1 cellular context compared by ENCODE assay signal in the genomic region with DNA sequence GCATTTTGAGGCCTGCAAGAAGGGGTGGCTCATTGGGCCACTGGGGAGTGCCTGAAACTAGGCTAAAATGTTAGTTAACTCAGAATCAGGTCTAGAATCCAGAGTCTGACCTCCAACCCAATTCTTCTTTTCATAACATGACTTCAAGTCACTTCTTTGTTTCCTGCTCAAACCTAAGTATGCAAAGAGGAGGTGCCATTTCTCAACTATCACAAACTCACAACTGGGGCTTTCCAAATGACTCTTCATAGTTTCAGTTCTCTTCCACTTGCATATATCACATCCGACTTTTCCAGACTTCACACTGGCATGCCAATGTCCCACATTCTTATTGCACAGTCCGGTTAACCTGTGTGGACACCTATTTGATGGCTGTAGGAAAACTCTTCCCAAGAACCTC.
TF ChIP-seq lines count a peak whose summit lies in the region.

No MANE protein-coding gene starts in this region.

TF ChIP-seq in GM23338, 12 proteins besides CTCF, POLR2A, EP300 and RAD21 (continued from another document):
- TF ChIP-seq, protein P1, sequence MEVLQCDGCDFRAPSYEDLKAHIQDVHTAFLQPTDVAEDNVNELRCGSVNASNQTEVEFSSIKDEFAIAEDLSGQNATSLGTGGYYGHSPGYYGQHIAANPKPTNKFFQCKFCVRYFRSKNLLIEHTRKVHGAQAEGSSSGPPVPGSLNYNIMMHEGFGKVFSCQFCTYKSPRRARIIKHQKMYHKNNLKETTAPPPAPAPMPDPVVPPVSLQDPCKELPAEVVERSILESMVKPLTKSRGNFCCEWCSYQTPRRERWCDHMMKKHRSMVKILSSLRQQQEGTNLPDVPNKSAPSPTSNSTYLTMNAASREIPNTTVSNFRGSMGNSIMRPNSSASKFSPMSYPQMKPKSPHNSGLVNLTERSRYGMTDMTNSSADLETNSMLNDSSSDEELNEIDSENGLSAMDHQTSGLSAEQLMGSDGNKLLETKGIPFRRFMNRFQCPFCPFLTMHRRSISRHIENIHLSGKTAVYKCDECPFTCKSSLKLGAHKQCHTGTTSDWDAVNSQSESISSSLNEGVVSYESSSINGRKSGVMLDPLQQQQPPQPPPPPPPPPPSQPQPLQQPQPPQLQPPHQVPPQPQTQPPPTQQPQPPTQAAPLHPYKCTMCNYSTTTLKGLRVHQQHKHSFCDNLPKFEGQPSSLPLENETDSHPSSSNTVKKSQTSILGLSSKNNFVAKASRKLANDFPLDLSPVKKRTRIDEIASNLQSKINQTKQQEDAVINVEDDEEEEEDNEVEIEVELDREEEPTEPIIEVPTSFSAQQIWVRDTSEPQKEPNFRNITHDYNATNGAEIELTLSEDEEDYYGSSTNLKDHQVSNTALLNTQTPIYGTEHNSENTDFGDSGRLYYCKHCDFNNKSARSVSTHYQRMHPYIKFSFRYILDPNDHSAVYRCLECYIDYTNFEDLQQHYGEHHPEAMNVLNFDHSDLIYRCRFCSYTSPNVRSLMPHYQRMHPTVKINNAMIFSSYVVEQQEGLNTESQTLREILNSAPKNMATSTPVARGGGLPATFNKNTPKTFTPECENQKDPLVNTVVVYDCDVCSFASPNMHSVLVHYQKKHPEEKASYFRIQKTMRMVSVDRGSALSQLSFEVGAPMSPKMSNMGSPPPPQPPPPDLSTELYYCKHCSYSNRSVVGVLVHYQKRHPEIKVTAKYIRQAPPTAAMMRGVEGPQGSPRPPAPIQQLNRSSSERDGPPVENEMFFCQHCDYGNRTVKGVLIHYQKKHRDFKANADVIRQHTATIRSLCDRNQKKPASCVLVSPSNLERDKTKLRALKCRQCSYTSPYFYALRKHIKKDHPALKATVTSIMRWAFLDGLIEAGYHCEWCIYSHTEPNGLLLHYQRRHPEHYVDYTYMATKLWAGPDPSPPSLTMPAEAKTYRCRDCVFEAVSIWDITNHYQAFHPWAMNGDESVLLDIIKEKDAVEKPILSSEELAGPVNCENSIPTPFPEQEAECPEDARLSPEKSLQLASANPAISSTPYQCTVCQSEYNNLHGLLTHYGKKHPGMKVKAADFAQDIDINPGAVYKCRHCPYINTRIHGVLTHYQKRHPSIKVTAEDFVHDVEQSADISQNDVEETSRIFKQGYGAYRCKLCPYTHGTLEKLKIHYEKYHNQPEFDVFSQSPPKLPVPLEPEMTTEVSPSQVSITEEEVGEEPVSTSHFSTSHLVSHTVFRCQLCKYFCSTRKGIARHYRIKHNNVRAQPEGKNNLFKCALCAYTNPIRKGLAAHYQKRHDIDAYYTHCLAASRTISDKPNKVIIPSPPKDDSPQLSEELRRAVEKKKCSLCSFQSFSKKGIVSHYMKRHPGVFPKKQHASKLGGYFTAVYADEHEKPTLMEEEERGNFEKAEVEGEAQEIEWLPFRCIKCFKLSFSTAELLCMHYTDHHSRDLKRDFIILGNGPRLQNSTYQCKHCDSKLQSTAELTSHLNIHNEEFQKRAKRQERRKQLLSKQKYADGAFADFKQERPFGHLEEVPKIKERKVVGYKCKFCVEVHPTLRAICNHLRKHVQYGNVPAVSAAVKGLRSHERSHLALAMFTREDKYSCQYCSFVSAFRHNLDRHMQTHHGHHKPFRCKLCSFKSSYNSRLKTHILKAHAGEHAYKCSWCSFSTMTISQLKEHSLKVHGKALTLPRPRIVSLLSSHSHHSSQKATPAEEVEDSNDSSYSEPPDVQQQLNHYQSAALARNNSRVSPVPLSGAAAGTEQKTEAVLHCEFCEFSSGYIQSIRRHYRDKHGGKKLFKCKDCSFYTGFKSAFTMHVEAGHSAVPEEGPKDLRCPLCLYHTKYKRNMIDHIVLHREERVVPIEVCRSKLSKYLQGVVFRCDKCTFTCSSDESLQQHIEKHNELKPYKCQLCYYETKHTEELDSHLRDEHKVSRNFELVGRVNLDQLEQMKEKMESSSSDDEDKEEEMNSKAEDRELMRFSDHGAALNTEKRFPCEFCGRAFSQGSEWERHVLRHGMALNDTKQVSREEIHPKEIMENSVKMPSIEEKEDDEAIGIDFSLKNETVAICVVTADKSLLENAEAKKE (CRISPR knock-in tag; IDR thresholded peaks at IDR 0.05) = no peak
- TF ChIP-seq EZH2phosphoT487 (IDR thresholded peaks at IDR 0.05; ENCODE audit: unreplicated experiment) = no peak
- TF ChIP-seq NANOG (IDR thresholded peaks at IDR 0.05; ENCODE audit: borderline replicate concordance) = no peak
- TF ChIP-seq REST (IDR thresholded peaks at IDR 0.05; ENCODE audit: unreplicated experiment) = no peak
- no peak for TF ChIP-seq CREB1 (CRISPR knock-in tag; IDR thresholded peaks at IDR 0.05; ENCODE audit: low read depth)
- TF ChIP-seq ZNF331 (CRISPR knock-in tag; IDR thresholded peaks at IDR 0.05; ENCODE audit: low read depth) = no peak
- TF ChIP-seq JUNB (IDR thresholded peaks at IDR 0.05; ENCODE audit: unreplicated experiment) = no peak
- no peak for TF ChIP-seq EZH2 (IDR thresholded peaks at IDR 0.05; ENCODE audit: low read depth, unreplicated experiment)
